ENCODE assay signal across 14 cellular contexts in the genomic region with DNA sequence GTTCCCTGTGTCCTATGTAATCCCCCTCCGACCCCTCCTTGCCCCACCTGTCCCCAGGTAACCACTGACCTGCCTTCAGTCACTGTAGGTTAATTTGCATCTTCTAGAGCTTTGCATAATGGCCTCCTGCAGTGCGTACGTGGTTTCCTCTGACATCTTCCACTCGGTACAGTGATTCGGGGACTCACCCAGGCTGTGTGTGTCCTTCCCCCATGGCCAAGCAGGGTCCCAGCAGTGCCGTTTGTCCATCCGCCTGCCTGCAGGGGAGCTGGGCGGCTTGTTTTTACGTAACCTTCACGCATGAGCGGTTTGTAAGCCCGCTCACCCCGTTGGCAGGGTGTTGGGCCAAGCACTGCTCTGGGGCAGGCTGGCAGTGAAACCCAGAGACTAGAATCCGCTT. TPM values are rescaled to one million over a fixed set of nuclear protein-coding genes. Genes with fewer than 3 reads are reported as not detected.
DNase-seq lines count a peak whose midpoint lies in the region; ATAC-seq, FAIRE-seq and TF ChIP-seq lines count a peak whose summit lies in the region.
"Had no signal": no experiment of that assay in that cellular context is flagged by ENCODE, and none has a peak within 500 bp of the region (broad histone marks: within the 10 kb centered on the region; RNA-seq: fewer than 3 reads in every experiment).

No MANE protein-coding gene starts in this region.

- H2BK5ac ChIP-seq in mesendoderm (ENCODE audit: low read length) = no peak overlapping the region

- H3K27me3 ChIP-seq in H7 (ENCODE audit: control insufficient read depth, insufficient read depth, low read length) (no peaks in the 10 kb centered on the region), mesendoderm (ENCODE audit: insufficient read depth, low read length, poor library complexity) (no peaks in the 10 kb centered on the region)
- H3K27me3 ChIP-seq: brain microvascular endothelial cell had no signal

- DNase-seq in H7 (peak; percentile 81), T-helper 17 cell (no peak), mesendoderm (peak; percentile 15), D721Med (ENCODE audit: insufficient read length, low spot score) (no peak), NCI-H345 (lab: John Stamatoyannopoulos, UW) (no peak)
- DNase-seq in activated naive CD4-positive, alpha-beta T cell treated with anti-CD3 and anti-CD28 coated beads, Interleukin-2, amount 10 ng/mL, durations not matched to agents 7 days and 5 days = no peak
- DNase-seq: brain microvascular endothelial cell, COR-L47, occipital lobe had no signal

- TF ChIP-seq CTCF in GM12875 (IDR thresholded peaks at IDR 0.05; ENCODE audit: borderline replicate concordance, insufficient read depth, low read depth, low read length) = no peak
- TF ChIP-seq CTCF in D721Med (IDR thresholded peaks at IDR 0.05; ENCODE audit: insufficient read depth, missing control alignments) = no peak

- no peaks in the 10 kb centered on the region for H3K36me3 Mint-ChIP-seq in T-helper 17 cell (ENCODE audit: low read depth)
- H3K36me3 Mint-ChIP-seq in activated naive CD4-positive, alpha-beta T cell treated with anti-CD3 and anti-CD28 coated beads, Interleukin-2, amount 10 ng/mL, durations not matched to agents 7 days and 5 days = peaks cover 4% of the 10 kb centered on the region
- H3K36me3 Mint-ChIP-seq: T-cell, type B pancreatic cell had no signal

- no peak overlapping the region for H3K4me3 Mint-ChIP-seq in T-helper 17 cell
- no peak overlapping the region for H3K4me3 Mint-ChIP-seq in activated naive CD4-positive, alpha-beta T cell treated with anti-CD3 and anti-CD28 coated beads, Interleukin-2, amount 10 ng/mL, durations not matched to agents 7 days and 5 days
- H3K4me3 Mint-ChIP-seq: T-cell, type B pancreatic cell had no signal

- H3K79me1 ChIP-seq in mesendoderm (ENCODE audit: low read length) = peaks cover 15% of the 10 kb centered on the region

- H3K56ac ChIP-seq in mesendoderm (ENCODE audit: low read length) = peak overlapping the region; percentile 19

- no peak overlapping the region for H3K27ac ChIP-seq in mesendoderm (ENCODE audit: low read depth, low read length)
- H3K27ac ChIP-seq: brain microvascular endothelial cell had no signal

- H4K8ac ChIP-seq in mesendoderm (ENCODE audit: low read depth, low read length) = no peak overlapping the region

- H3K79me2 ChIP-seq in mesendoderm (ENCODE audit: control insufficient read depth, insufficient read depth, low read length) = peaks cover 9% of the 10 kb centered on the region

- H3K36me3 ChIP-seq in H7 (replicated peaks; ENCODE audit: control insufficient read depth, insufficient read depth, low read length) = no peaks in the 10 kb centered on the region
- H3K36me3 ChIP-seq in mesendoderm (ENCODE audit: control insufficient read depth, insufficient read depth, low read length) = no peaks in the 10 kb centered on the region
- H3K36me3 ChIP-seq: brain microvascular endothelial cell had no signal

- H3K4me1 ChIP-seq in mesendoderm (ENCODE audit: control insufficient read depth, low read depth, low read length) = no peaks in the 10 kb centered on the region

- peak overlapping the region; percentile 34 for H3K27ac Mint-ChIP-seq in T-helper 17 cell
- H3K27ac Mint-ChIP-seq in activated naive CD4-positive, alpha-beta T cell treated with anti-CD3 and anti-CD28 coated beads, Interleukin-2, amount 10 ng/mL, durations not matched to agents 7 days and 5 days = no peak overlapping the region
- H3K27ac Mint-ChIP-seq: T-cell, type B pancreatic cell had no signal

- no peak overlapping the region for H2BK15ac ChIP-seq in mesendoderm (replicated peaks; ENCODE audit: low read depth)

- H3K9me3 Mint-ChIP-seq in activated naive CD4-positive, alpha-beta T cell treated with anti-CD3 and anti-CD28 coated beads, Interleukin-2, amount 10 ng/mL, durations not matched to agents 7 days and 5 days = no peaks in the 10 kb centered on the region
- H3K9me3 Mint-ChIP-seq: T-cell, type B pancreatic cell had no signal

- no peak overlapping the region for H2AK5ac ChIP-seq in mesendoderm (ENCODE audit: low read length)

- no peak overlapping the region for H3K4me2 ChIP-seq in mesendoderm (ENCODE audit: low read length)

- H3K23ac ChIP-seq in mesendoderm (ENCODE audit: low read length) = no peak overlapping the region

- H3K4ac ChIP-seq in mesendoderm (ENCODE audit: low read depth, low read length) = no peak overlapping the region

- H3K18ac ChIP-seq in mesendoderm (ENCODE audit: low read length) = no peak overlapping the region

- no peak overlapping the region for H4K5ac ChIP-seq in mesendoderm (ENCODE audit: low read length)

- no peaks in the 10 kb centered on the region for H3K9me3 ChIP-seq in T-helper 17 cell (ENCODE audit: control insufficient read depth, low read length, poor library complexity, severe bottlenecking)

- peaks cover 8% of the 10 kb centered on the region for H3K4me1 Mint-ChIP-seq in T-helper 17 cell
- H3K4me1 Mint-ChIP-seq in activated naive CD4-positive, alpha-beta T cell treated with anti-CD3 and anti-CD28 coated beads, Interleukin-2, amount 10 ng/mL, durations not matched to agents 7 days and 5 days = peaks cover 4% of the 10 kb centered on the region

- H3K4me3 ChIP-seq in GM12875 (ENCODE audit: low read depth, low read length) = peak overlapping the region; percentile 34
- no peak overlapping the region for H3K4me3 ChIP-seq in H7 (ENCODE audit: insufficient read depth, low read depth, low read length)
- H3K4me3 ChIP-seq in mesendoderm (ENCODE audit: low read length) = no peak overlapping the region

- ATAC-seq in T-helper 17 cell (peak; percentile 79), GM19023 (IDR thresholded peaks at IDR 0.05; ENCODE audit: unreplicated experiment) (no peak)

- no peak overlapping the region for H2BK120ac ChIP-seq in mesendoderm (ENCODE audit: low read depth, low read length)

- no peak for FAIRE-seq in D721Med (lab: Jason Lieb, UNC)
- FAIRE-seq: keratinocyte had no signal

- no peak overlapping the region for H3K9ac ChIP-seq in mesendoderm (ENCODE audit: low read length)

- CTCF ChIA-PET in activated naive CD4-positive, alpha-beta T cell treated with anti-CD3 and anti-CD28 coated beads, Interleukin-2, amount 10 ng/mL, durations not matched to agents 7 days and 5 days (lab: Charles Lee) = interaction anchor here (0.7 kb wide), 1 partner anchor 9 kb away, joined by 4 read pairs; no protein-coding TSS in a partner anchor

- no peaks in the 10 kb centered on the region for H3K27me3 Mint-ChIP-seq in T-helper 17 cell
- H3K27me3 Mint-ChIP-seq in activated naive CD4-positive, alpha-beta T cell treated with anti-CD3 and anti-CD28 coated beads, Interleukin-2, amount 10 ng/mL, durations not matched to agents 7 days and 5 days = no peaks in the 10 kb centered on the region
- H3K27me3 Mint-ChIP-seq: T-cell, type B pancreatic cell had no signal

- no CpG with 5 or more reads among the region's 14 CpGs for WGBS in mesendoderm (ENCODE audit: extremely low coverage, insufficient coverage, low lambda C conversion rate)

RNA-seq across cellular contexts. Expression of gene MAPK8IP3, which starts 7.9 kb away (rescaled TPM):
- 35.2 and 44.9 TPM in 2 replicates for total RNA-seq in H7 (2014; rRNA removed; shearing (Covaris generic))
- 100 to 1,000 TPM; 221 to 247 TPM for total RNA-seq in T-helper 17 cell
- polyA plus RNA-seq in mesendoderm (2013, experiment 1 of 2) = 16.1 TPM
- 14.7 TPM for polyA plus RNA-seq in mesendoderm (2013, experiment 2 of 2)

RNA-seq across cellular contexts. Expression of gene JPT2, which starts 35.9 kb away (rescaled TPM):
- 97.4 and 126 TPM in 2 replicates for total RNA-seq in H7 (2014; rRNA removed; shearing (Covaris generic))
- total RNA-seq in T-helper 17 cell = 10 to 100 TPM; 11.6 to 14.4 TPM
- 167 TPM for polyA plus RNA-seq in mesendoderm (2013, experiment 1 of 2)
- polyA plus RNA-seq in mesendoderm (2013, experiment 2 of 2) = 168 TPM

RNA-seq across cellular contexts. Expression of gene NME3, which starts 57.4 kb away (rescaled TPM):
- total RNA-seq in H7 (2014; rRNA removed; shearing (Covaris generic)) = 147 and 179 TPM in 2 replicates
- total RNA-seq in T-helper 17 cell = 10 to 100 TPM; 54.0 to 61.9 TPM
- 31.1 TPM for polyA plus RNA-seq in mesendoderm (2013, experiment 1 of 2)
- 31.7 TPM for polyA plus RNA-seq in mesendoderm (2013, experiment 2 of 2)

RNA-seq across cellular contexts. Expression of gene EME2, which starts 58.7 kb away (rescaled TPM):
- total RNA-seq in H7 (2014; rRNA removed; shearing (Covaris generic)) = 12.7 and 15.3 TPM in 2 replicates
- total RNA-seq in T-helper 17 cell = 10 to 100 TPM; 30.6 to 30.8 TPM
- 7.9 TPM for polyA plus RNA-seq in mesendoderm (2013, experiment 1 of 2)
- 8.2 TPM for polyA plus RNA-seq in mesendoderm (2013, experiment 2 of 2)

RNA-seq across cellular contexts. Expression of gene MRPS34, which starts 59.0 kb away (rescaled TPM):
- 304 and 324 TPM in 2 replicates for total RNA-seq in H7 (2014; rRNA removed; shearing (Covaris generic))
- total RNA-seq in T-helper 17 cell = 10 to 100 TPM; 45.1 to 57.5 TPM
- 242 TPM for polyA plus RNA-seq in mesendoderm (2013, experiment 1 of 2)
- 246 TPM for polyA plus RNA-seq in mesendoderm (2013, experiment 2 of 2)

Comparison
In these comparisons a context has a peak if more than half of its experiments do, and no peak if none do; other contexts are left out.
1. DNase-seq: peak in H7 (single experiment) and mesendoderm (single experiment); none in T-helper 17 cell (0 of 3), D721Med (single experiment), activated naive CD4-positive, alpha-beta T cell treated with anti-CD3 and anti-CD28 coated beads, Interleukin-2, amount 10 ng/mL, durations not matched to agents 7 days and 5 days (single experiment) and NCI-H345 (single experiment).